Comparison of ENCODE assay signal across 15 cellular contexts in genomic region chr15:96851613-96852012, GRCh38.
DNase-seq lines count a peak whose midpoint lies in the region; ATAC-seq and TF ChIP-seq lines count a peak whose summit lies in the region.
"Had no signal": no experiment of that assay in that cellular context is flagged by ENCODE, and none has a peak within 500 bp of the region (broad histone marks: within the 10 kb centered on the region; RNA-seq: fewer than 3 reads in every experiment).

No MANE protein-coding gene starts in this region.

- H3K79me2 ChIP-seq in fibroblast of lung (ENCODE audit: control insufficient read depth, insufficient read depth, low read length) = no peaks in the 10 kb centered on the region

- H3K4me2 ChIP-seq in fibroblast of lung (ENCODE audit: extremely low read depth, insufficient read depth, low read length) = no peak overlapping the region

- H3K4me1 ChIP-seq in fibroblast of lung (ENCODE audit: control insufficient read depth, extremely low read depth, insufficient read depth, low read length) = no peaks in the 10 kb centered on the region
- no peaks in the 10 kb centered on the region for H3K4me1 ChIP-seq in right atrium auricular region

- H3K4me3 ChIP-seq in fibroblast of lung (replicated peaks in 1 of 4; ENCODE audit: control extremely low read depth in 1 of 4, insufficient read depth in 1 of 4, low read depth in 3 of 4, low read length in 4 of 4) = no peak overlapping the region
- no peak overlapping the region for H3K4me3 ChIP-seq in right atrium auricular region

- H2AFZ ChIP-seq in fibroblast of lung (ENCODE audit: low read length) = no peak overlapping the region

- no peak for ATAC-seq in omental fat pad (ENCODE audit: low FRiP score)

- no peaks in the 10 kb centered on the region for H4K20me1 ChIP-seq in fibroblast of lung (ENCODE audit: control insufficient read depth, extremely low read depth, insufficient read depth, low read length)

- DNase-seq in LHCN-M2 (ENCODE audit: low read depth) (peak; percentile 73), T1000 (lab: John Stamatoyannopoulos, UW) (peak; percentile 73), fibroblast of lung (ENCODE audit: low read depth in 2 of 2) (peak; percentile 72 to 98), stromal cell of bone marrow (ENCODE audit: low read depth) (peak; percentile 48), omental fat pad (ENCODE audit: low spot score) (no peak), right atrium auricular region (ENCODE audit: low spot score) (no peak), T-helper 1 cell (no peak)
- no peak for DNase-seq in stimulated activated CD4-positive, alpha-beta T cell treated with anti-CD3 and anti-CD28 coated beads, Interleukin-2, amount 100 ng/mL, for 24 hours
- DNase-seq: activated naive CD4-positive, alpha-beta T cell; CD4-positive, CD25-positive, alpha-beta regulatory T cell; NCI-H1417 treated with DMSO at 0.1 percent for 48 hours; NCI-H69; SHP77 treated with DMSO at 0.1 percent for 48 hours; small intestine had no signal

- H3K27ac ChIP-seq in fibroblast of lung (ENCODE audit: insufficient read depth, low read length) = no peak overlapping the region
- no peak overlapping the region for H3K27ac ChIP-seq in right atrium auricular region
- H3K27ac ChIP-seq: neutrophil had no signal

- no peak overlapping the region for H3K9ac ChIP-seq in fibroblast of lung (ENCODE audit: insufficient read depth, low read length)

- no peaks in the 10 kb centered on the region for H3K36me3 ChIP-seq in fibroblast of lung (ENCODE audit: control insufficient read depth, insufficient read depth, low read length)
- H3K36me3 ChIP-seq in right atrium auricular region = no peaks in the 10 kb centered on the region
- H3K36me3 ChIP-seq: neutrophil had no signal

- H3K9me3 ChIP-seq in fibroblast of lung (ENCODE audit: control insufficient read depth, insufficient read depth, low read depth, low read length) (no peaks in the 10 kb centered on the region), right atrium auricular region (no peaks in the 10 kb centered on the region)
- H3K9me3 ChIP-seq: neutrophil had no signal

- H3K27me3 ChIP-seq in fibroblast of lung (ENCODE audit: control insufficient read depth, insufficient read depth, low read length) (no peaks in the 10 kb centered on the region), right atrium auricular region (no peaks in the 10 kb centered on the region)
- H3K27me3 ChIP-seq: neutrophil had no signal

- TF ChIP-seq CTCF in fibroblast of lung (conservative IDR thresholded peaks at IDR 0.05 in 1 of 2, IDR thresholded peaks at IDR 0.05 in 1 of 2; ENCODE audit: low read depth in 1 of 2, low read length in 2 of 2) (no peak), omental fat pad (IDR thresholded peaks at IDR 0.05) (no peak), right atrium auricular region (IDR thresholded peaks at IDR 0.05) (no peak)

Comparison
In these comparisons a context has a peak if more than half of its experiments do, and no peak if none do; other contexts are left out.
1. DNase-seq: peak in LHCN-M2 (single experiment), T1000 (single experiment), fibroblast of lung (2 of 2) and stromal cell of bone marrow (single experiment); none in omental fat pad (single experiment), right atrium auricular region (single experiment), T-helper 1 cell (0 of 5) and stimulated activated CD4-positive, alpha-beta T cell treated with anti-CD3 and anti-CD28 coated beads, Interleukin-2, amount 100 ng/mL, for 24 hours (0 of 2).